ENCODE assay signal across 20 cellular contexts in the genomic region with DNA sequence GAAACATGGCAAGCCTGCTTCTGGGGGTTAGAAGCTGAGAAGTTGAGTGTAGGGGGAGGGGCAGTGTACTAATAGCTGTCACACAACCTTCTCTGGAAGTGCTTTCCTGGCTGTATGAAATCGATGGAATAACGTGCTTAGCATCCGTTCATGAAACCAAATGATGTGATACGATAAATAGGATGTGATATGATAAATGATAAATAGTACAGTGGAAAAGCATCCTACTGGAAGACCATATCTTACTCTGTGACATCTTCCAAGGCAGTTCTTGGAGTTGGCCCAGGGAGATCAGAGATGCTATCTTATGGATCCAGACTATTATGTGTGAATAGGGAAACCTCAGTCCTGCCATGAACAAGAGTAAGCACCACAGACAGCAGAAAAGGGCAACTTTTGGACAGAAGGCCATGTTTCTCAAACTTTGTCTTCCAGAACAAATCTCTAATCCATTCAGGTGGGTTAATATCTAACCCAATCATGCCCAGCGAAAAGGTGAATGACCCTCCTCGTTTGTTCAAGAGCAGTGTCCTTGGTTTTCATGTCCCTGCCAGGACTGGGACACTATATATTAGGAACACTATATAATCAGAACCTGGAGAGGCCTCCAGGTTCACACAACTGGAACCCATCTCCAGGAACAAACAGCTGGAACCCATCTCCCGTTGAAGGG. TPM values are rescaled to one million over a fixed set of nuclear protein-coding genes. Genes with fewer than 3 reads are reported as not detected.
A peak's percentile ranks its signal among the peaks of the same experiment; 100 is the strongest.
DNase-seq lines count a peak whose midpoint lies in the region; ATAC-seq, FAIRE-seq and TF ChIP-seq lines count a peak whose summit lies in the region.
"Had no signal": no experiment of that assay in that cellular context is flagged by ENCODE, and none has a peak within 500 bp of the region (broad histone marks: within the 10 kb centered on the region; RNA-seq: fewer than 3 reads in every experiment).

TSS of gene ANG (plus strand) at position 598 of the 673 bp plus-strand sequence. CDS start 4,801 bp downstream, outside the sequence.

- peak within 1 kb of the TSS in 3 of 5 experiments; percentile 0 to 73 (median 5) for H3K4me3 Mint-ChIP-seq in brain
- H3K4me3 Mint-ChIP-seq in activated T-cell treated with anti-CD3 and anti-CD28 coated beads, Interleukin-2, amount 50 U/mL, for 24 hours, result no peak within 1 kb of the TSS
- no peak within 1 kb of the TSS for H3K4me3 Mint-ChIP-seq in natural killer cell
- H3K4me3 Mint-ChIP-seq: activated naive CD4-positive, alpha-beta T cell treated with anti-CD3 and anti-CD28 coated beads for 36 hours had no signal

- H3K27me3 Mint-ChIP-seq in brain, result peaks cover 11% of the 10 kb centered on the region
- H3K27me3 Mint-ChIP-seq in activated T-cell treated with anti-CD3 and anti-CD28 coated beads, Interleukin-2, amount 50 U/mL, for 24 hours, result no peaks in the 10 kb centered on the region
- no peaks in the 10 kb centered on the region for H3K27me3 Mint-ChIP-seq in natural killer cell (ENCODE audit: low read depth in 2 of 2)
- H3K27me3 Mint-ChIP-seq: CD4-positive, alpha-beta T cell had no signal

- H3K27ac ChIP-seq in lung (ENCODE audit: low read depth in 1 of 2, low read length in 1 of 2), result no peak within 1 kb of the TSS
- peak within 1 kb of the TSS; percentile 52 to 73 for H3K27ac ChIP-seq in small intestine (ENCODE audit: low read depth in 1 of 2, low read length in 1 of 2)

- H3K9me3 ChIP-seq in lung (ENCODE audit: control insufficient read depth in 2 of 2, insufficient read depth in 1 of 2, low read length in 1 of 2), result no peaks in the 10 kb centered on the region
- no peaks in the 10 kb centered on the region for H3K9me3 ChIP-seq in small intestine (ENCODE audit: control insufficient read depth, low read depth)
- H3K9me3 ChIP-seq: MG63 had no signal

- no peak for TF ChIP-seq CTCF in BJ (IDR thresholded peaks at IDR 0.05; ENCODE audit: insufficient read depth, low read depth, low read length)
- no peak for TF ChIP-seq CTCF in brain (conservative IDR thresholded peaks at IDR 0.05)
- no peak for TF ChIP-seq CTCF in lung (IDR thresholded peaks at IDR 0.05; ENCODE audit: control extremely low read depth, extremely low read depth)
- TF ChIP-seq CTCF in natural killer cell (IDR thresholded peaks at IDR 0.05), result no peak

- no peak within 1 kb of the TSS for H3K4me3 ChIP-seq in BJ (ENCODE audit: low read depth, low read length)
- no peak within 1 kb of the TSS for H3K4me3 ChIP-seq in lung
- no peak within 1 kb of the TSS for H3K4me3 ChIP-seq in small intestine (ENCODE audit: low read depth in 1 of 2, low read length in 2 of 2)
- H3K4me3 ChIP-seq: MG63 had no signal

- H3K27ac Mint-ChIP-seq in brain (peak within 1 kb of the TSS in 1 of 5 experiments; percentile 7), natural killer cell (no peak within 1 kb of the TSS)
- H3K27ac Mint-ChIP-seq in activated T-cell treated with anti-CD3 and anti-CD28 coated beads, Interleukin-2, amount 50 U/mL, for 24 hours, result no peak within 1 kb of the TSS
- H3K27ac Mint-ChIP-seq: activated naive CD4-positive, alpha-beta T cell treated with anti-CD3 and anti-CD28 coated beads for 36 hours; CD4-positive, alpha-beta T cell had no signal

- ATAC-seq in lung (ENCODE audit: insufficient read depth, low FRiP score) (no peak), natural killer cell (no peak)

- WGBS in lung, 2 donors, result 75 to 83% methylated on average over 7 of the region's 7 CpGs
- WGBS in small intestine, 3 donors, result 57 to 66% (median 59%) methylated on average over 7 of the region's 7 CpGs

- POLR2A ChIA-PET in BJ (lab: Charles Lee), result no interaction called here

- CTCF ChIA-PET in BJ (lab: Yijun Ruan, JAX), result interaction anchor here (1.0 kb wide), 2 partner anchors 27 to 154 kb away, joined by 3 read pairs; no protein-coding TSS in a partner anchor

- H3K27me3 ChIP-seq in BJ (ENCODE audit: control insufficient read depth, insufficient read depth, low read length) (no peaks in the 10 kb centered on the region), lung (ENCODE audit: control insufficient read depth, insufficient read depth) (no peaks in the 10 kb centered on the region), small intestine (ENCODE audit: control insufficient read depth in 2 of 2, insufficient read depth in 2 of 2, low read length in 2 of 2) (no peaks in the 10 kb centered on the region)
- H3K27me3 ChIP-seq: MG63 had no signal

- peaks cover 0 to 3% of the 10 kb centered on the region in 2 donors for H3K4me1 ChIP-seq in lung (ENCODE audit: control insufficient read depth in 2 of 2, insufficient read depth in 2 of 2, low read length in 2 of 2)
- H3K4me1 ChIP-seq in small intestine (ENCODE audit: control insufficient read depth in 2 of 2, insufficient read depth in 1 of 2, low read depth in 1 of 2, low read length in 1 of 2), result no peaks in the 10 kb centered on the region

- no peak for FAIRE-seq in small intestine (lab: Jason Lieb, UNC)
- FAIRE-seq: astrocyte, colon, endometrium, keratinocyte had no signal

- no peaks in the 10 kb centered on the region for H3K36me3 Mint-ChIP-seq in brain
- no peaks in the 10 kb centered on the region for H3K36me3 Mint-ChIP-seq in activated T-cell treated with anti-CD3 and anti-CD28 coated beads, Interleukin-2, amount 50 U/mL, for 24 hours (ENCODE audit: low read depth)
- no peaks in the 10 kb centered on the region for H3K36me3 Mint-ChIP-seq in natural killer cell

- DNase-seq in BJ (ENCODE audit: low read depth) (no peak), lung (ENCODE audit: low spot score) (no peak), small intestine (no peak), NCI-H524 treated with DMSO at 0.1 percent for 48 hours (lab: John Stamatoyannopoulos, UW) (no peak), natural killer cell (no peak)
- no peak for DNase-seq in activated effector memory CD4-positive, alpha-beta T cell treated with anti-CD3 and anti-CD28 coated beads, Interleukin-2, amount 50 U/mL, for 16 hours
- no peak for DNase-seq in activated T-cell treated with anti-CD3 and anti-CD28 coated beads, Interleukin-2, amount 50 U/mL, for 24 hours
- DNase-seq: activated CD4-positive, alpha-beta T cell treated with anti-CD3 and anti-CD28 coated beads for 48 hours; activated CD8-positive, alpha-beta memory T cell treated with anti-CD3 and anti-CD28 coated beads, Interleukin-2, amount 50 U/mL, for 48 hours; activated naive CD4-positive, alpha-beta T cell treated with anti-CD3 and anti-CD28 coated beads for 36 hours; CD4-positive, alpha-beta T cell; DMS79 treated with DMSO at 0.1 percent for 48 hours; MG63; NCI-H187; NCI-H446 treated with DMSO at 0.1 percent for 48 hours had no signal

- H3K9me3 Mint-ChIP-seq in brain (no peaks in the 10 kb centered on the region), natural killer cell (no peaks in the 10 kb centered on the region)
- no peaks in the 10 kb centered on the region for H3K9me3 Mint-ChIP-seq in activated T-cell treated with anti-CD3 and anti-CD28 coated beads, Interleukin-2, amount 50 U/mL, for 24 hours
- H3K9me3 Mint-ChIP-seq: activated naive CD4-positive, alpha-beta T cell treated with anti-CD3 and anti-CD28 coated beads for 36 hours; CD4-positive, alpha-beta T cell had no signal

- H3K36me3 ChIP-seq in BJ (ENCODE audit: control insufficient read depth, insufficient read depth, low read length) (no peaks in the 10 kb centered on the region), lung (ENCODE audit: control insufficient read depth in 2 of 2, insufficient read depth in 2 of 2, low read length in 2 of 2) (no peaks in the 10 kb centered on the region), small intestine (ENCODE audit: control insufficient read depth in 2 of 2, insufficient read depth in 2 of 2, low read length in 2 of 2) (no peaks in the 10 kb centered on the region)
- H3K36me3 ChIP-seq: MG63 had no signal

- H3K4me1 Mint-ChIP-seq in brain (peaks cover 43% of the 10 kb centered on the region), natural killer cell (peaks cover 6% of the 10 kb centered on the region in 2 donors)
- H3K4me1 Mint-ChIP-seq in activated T-cell treated with anti-CD3 and anti-CD28 coated beads, Interleukin-2, amount 50 U/mL, for 24 hours (ENCODE audit: low read depth), result peaks cover 25% of the 10 kb centered on the region

- intact Hi-C loops in natural killer cell (cut with micrococcal nuclease), result no loop called here

RNA-seq across cellular contexts. Expression of gene ANG, which starts in this region (rescaled TPM):
- 9.2 and 12.7 TPM in 2 replicates for polyA plus RNA-seq in BJ (2011; rRNA removed)
- polyA minus RNA-seq in BJ (2011; rRNA and poly(A)+ RNA removed), result 3.8 and 6.9 TPM in 2 replicates
- 1.7 TPM for polyA plus RNA-seq in brain (ENCODE audit: insufficient read depth, low read depth, low replicate concordance)
- 10 to 100 TPM; 14.0 to 16.3 TPM for total RNA-seq in lung
- polyA plus RNA-seq in lung, result 10 to 100 TPM; 19.6 to 27.5 TPM
- 10 to 100 TPM; 13.4 to 24.9 (median 16.8) TPM for polyA plus RNA-seq in small intestine
- under 1 TPM in 1 of 3 donors, not detected in 2; 0.35 TPM for total RNA-seq in natural killer cell

Comparison
In these comparisons a context has a peak if more than half of its experiments do, and no peak if none do; other contexts are left out.
1. RNA of gene ANG (total RNA-seq): 14.0 to 16.3 TPM in lung; 0.35 TPM in natural killer cell; every median in the first group is over 10 times any median in the second.
2. H3K4me3 Mint-ChIP-seq: peak in brain (3 of 5); none in activated T-cell treated with anti-CD3 and anti-CD28 coated beads, Interleukin-2, amount 50 U/mL, for 24 hours (single experiment) and natural killer cell (single experiment).
3. H3K27ac ChIP-seq: peak in small intestine (2 of 2); none in lung (0 of 2).